Comparison of ENCODE assay signal across 8 cellular contexts in genomic region chr2:71070294-71071025, GRCh38.
DNase-seq lines count a peak whose midpoint lies in the region; ATAC-seq and TF ChIP-seq lines count a peak whose summit lies in the region.

No MANE protein-coding gene starts in this region.

- H3K27ac ChIP-seq in substantia nigra (ENCODE audit: low read depth, low read length, poor library complexity, severe bottlenecking), result peak overlapping the region; percentile 52

- peak overlapping the region; percentile 97; the same call in 1 of the 2 replicates for H3K4me3 ChIP-seq in WI38 (ENCODE audit: low read depth, low read length)

- peak; percentile 21 for ATAC-seq in HG02759 (IDR thresholded peaks at IDR 0.05; ENCODE audit: unreplicated experiment)
- ATAC-seq in GM18498 (IDR thresholded peaks at IDR 0.05; ENCODE audit: unreplicated experiment), result no peak

- 0 out of 2 replicates have a peak, but pooled peaks have one; percentile 14 for TF ChIP-seq CTCF in WI38 (IDR thresholded peaks at IDR 0.05; ENCODE audit: low read depth, low read length)

- peak; percentile 46 for DNase-seq in D341Med (ENCODE audit: low spot score)
- DNase-seq in hepatic stellate cell (ENCODE audit: low spot score), result peak; percentile 60
- DNase-seq in substantia nigra (lab: John Stamatoyannopoulos, UW), result peak in 15 of 49 donors; percentile 5 to 60 (median 17)
- no peak for DNase-seq in SHP77 treated with DMSO at 0.1 percent for 48 hours (lab: John Stamatoyannopoulos, UW)
- DNase-seq in ecto neural progenitor cell (ENCODE audit: low spot score), result no peak

Comparison
In these comparisons a context has a peak if more than half of its experiments do, and no peak if none do; other contexts are left out.
1. DNase-seq: peak in D341Med (single experiment) and hepatic stellate cell (single experiment); none in SHP77 treated with DMSO at 0.1 percent for 48 hours (single experiment) and ecto neural progenitor cell (single experiment).